14 cellular contexts compared by ENCODE assay signal in the genomic region with DNA sequence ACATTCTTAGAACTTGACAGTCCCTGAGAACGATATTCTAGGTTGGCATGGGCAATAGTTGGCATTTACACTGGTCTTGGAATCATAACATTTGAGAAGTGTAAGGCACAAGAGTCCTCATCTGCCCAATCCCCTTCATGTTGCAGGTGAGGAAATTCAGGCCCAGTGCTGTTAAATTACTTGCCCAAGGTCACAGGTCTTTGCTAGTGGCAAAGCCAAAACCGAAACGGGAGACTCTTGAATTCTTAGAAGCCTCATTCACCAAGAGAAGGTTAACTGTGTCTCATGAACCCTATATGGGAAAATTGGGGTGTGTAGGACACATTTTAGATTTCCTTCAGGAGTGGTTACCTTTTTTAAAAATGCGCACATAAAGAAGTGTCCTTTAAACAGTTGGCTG. TPM values are rescaled to one million over a fixed set of nuclear protein-coding genes. Genes with fewer than 3 reads are reported as not detected.
DNase-seq lines count a peak whose midpoint lies in the region; ATAC-seq and TF ChIP-seq lines count a peak whose summit lies in the region.
"Had no signal": no experiment of that assay in that cellular context is flagged by ENCODE, and none has a peak within 500 bp of the region (broad histone marks: within the 10 kb centered on the region; RNA-seq: fewer than 3 reads in every experiment).

No MANE protein-coding gene starts in this region.

- H3K27me3 ChIP-seq in CD4-positive, CD25-positive, alpha-beta regulatory T cell (ENCODE audit: control insufficient read depth, insufficient read depth, low read length), result no peaks in the 10 kb centered on the region
- H3K27me3 ChIP-seq: right lobe of liver had no signal

- POLR2A ChIA-PET in activated B cell treated with CpG ODN at 0.5 μM for 24 hours (lab: Charles Lee), result no interaction called here

- CTCF ChIA-PET in activated B cell treated with CpG ODN at 0.5 μM for 24 hours (lab: Charles Lee), result interaction anchor here (1.1 kb wide), 1 partner anchor 119 kb away, joined by 4 read pairs; no protein-coding TSS in a partner anchor

- peaks cover 35 to 91% (median 62%) of the 10 kb centered on the region in 4 donors for H3K4me1 Mint-ChIP-seq in CD4-positive, CD25-positive, alpha-beta regulatory T cell
- H3K4me1 Mint-ChIP-seq in activated B cell treated with CpG ODN at 0.5 μM for 24 hours (peaks cover 51% of the 10 kb centered on the region), memory B cell (peaks cover 33% of the 10 kb centered on the region)

- peak overlapping the region; percentile 87 to 94 (median 94) for H3K27ac Mint-ChIP-seq in CD4-positive, CD25-positive, alpha-beta regulatory T cell
- H3K27ac Mint-ChIP-seq in activated B cell treated with CpG ODN at 0.5 μM for 24 hours (peak overlapping the region; percentile 90), memory B cell (peak overlapping the region; percentile 88)

- H3K4me1 ChIP-seq in CD4-positive, CD25-positive, alpha-beta regulatory T cell (ENCODE audit: control insufficient read depth, insufficient read depth, low read length, poor library complexity, severe bottlenecking), result peaks cover 77% of the 10 kb centered on the region
- H3K4me1 ChIP-seq: right lobe of liver had no signal

- H3K4me3 Mint-ChIP-seq in CD4-positive, CD25-positive, alpha-beta regulatory T cell, result peak overlapping the region; percentile 69 to 82 (median 77)
- no peak overlapping the region for H3K4me3 Mint-ChIP-seq in activated B cell treated with CpG ODN at 0.5 μM for 24 hours
- no peak overlapping the region for H3K4me3 Mint-ChIP-seq in memory B cell

- H3K36me3 ChIP-seq in CD4-positive, CD25-positive, alpha-beta regulatory T cell (ENCODE audit: control insufficient read depth, insufficient read depth, low read length), result peaks cover 2% of the 10 kb centered on the region
- H3K36me3 ChIP-seq: right lobe of liver had no signal

- H3K36me3 Mint-ChIP-seq in CD4-positive, CD25-positive, alpha-beta regulatory T cell, result peaks cover 13% of the 10 kb centered on the region
- peaks cover 18% of the 10 kb centered on the region for H3K36me3 Mint-ChIP-seq in activated B cell treated with CpG ODN at 0.5 μM for 24 hours (ENCODE audit: low read depth)
- peaks cover 7% of the 10 kb centered on the region for H3K36me3 Mint-ChIP-seq in memory B cell

- H3K9me3 ChIP-seq in CD4-positive, CD25-positive, alpha-beta regulatory T cell (ENCODE audit: control insufficient read depth in 2 of 2, low read length in 2 of 2), result no peaks in the 10 kb centered on the region
- H3K9me3 ChIP-seq: right lobe of liver had no signal

- TF ChIP-seq CTCF in GM12864 (IDR thresholded peaks at IDR 0.05; ENCODE audit: low read depth, low read length, missing control alignments) (no peak), activated B cell treated with CpG ODN at 0.5 μM for 24 hours (IDR thresholded peaks at IDR 0.05) (no peak)

- peak in 1 of 3 donors; percentile 27 for DNase-seq in CD4-positive, CD25-positive, alpha-beta regulatory T cell
- DNase-seq in GM12864 (ENCODE audit: low read depth) (no peak), activated B cell treated with CpG ODN at 0.5 μM for 24 hours (no peak), memory B cell (ENCODE audit: low spot score in 2 of 2) (no peak), SHP77 treated with DMSO at 0.1 percent for 48 hours (lab: John Stamatoyannopoulos, UW) (no peak)
- DNase-seq: activated CD4-positive, CD25-positive, alpha-beta regulatory T cell treated with anti-CD3 and anti-CD28 coated beads, Interleukin-2, amount 50 U/mL, for 72 hours; AML-193; anterior cingulate cortex; IMR-90; NCI-H1105 treated with DMSO at 0.1 percent for 48 hours had no signal

- H3K27me3 Mint-ChIP-seq in CD4-positive, CD25-positive, alpha-beta regulatory T cell, result no peaks in the 10 kb centered on the region
- H3K27me3 Mint-ChIP-seq in activated B cell treated with CpG ODN at 0.5 μM for 24 hours (no peaks in the 10 kb centered on the region), memory B cell (no peaks in the 10 kb centered on the region)

- no peak for ATAC-seq in CD4-positive, CD25-positive, alpha-beta regulatory T cell (ENCODE audit: low read depth in 2 of 2)
- no peak for ATAC-seq in activated B cell treated with CpG ODN at 0.5 μM for 24 hours (ENCODE audit: low read depth)
- ATAC-seq in memory B cell (ENCODE audit: low read depth), result no peak
- no peak for ATAC-seq in GM18517 (IDR thresholded peaks at IDR 0.05; ENCODE audit: unreplicated experiment)
- no peak for ATAC-seq in HG02885 (IDR thresholded peaks at IDR 0.05; ENCODE audit: poor library complexity, unreplicated experiment)
- no peak for ATAC-seq in HG02840 (IDR thresholded peaks at IDR 0.05; ENCODE audit: low FRiP score, unreplicated experiment)

- peak overlapping the region; percentile 76 for H3K4me3 ChIP-seq in CD4-positive, CD25-positive, alpha-beta regulatory T cell (ENCODE audit: low read depth, low read length)
- H3K4me3 ChIP-seq in GM12864 (ENCODE audit: low read depth, low read length), result peak overlapping the region; percentile 1; the same call in 1 of the 2 replicates
- H3K4me3 ChIP-seq: right lobe of liver had no signal

- intact Hi-C loops in activated B cell treated with CpG ODN at 0.5 μM for 24 hours (cut with micrococcal nuclease), result loop anchor here (10.0 kb wide), 1 partner anchor 596 kb away; no protein-coding TSS in a partner anchor

- H3K27ac ChIP-seq in CD4-positive, CD25-positive, alpha-beta regulatory T cell (ENCODE audit: insufficient read depth, low read length, poor library complexity, severe bottlenecking), result peak overlapping the region; percentile 44
- H3K27ac ChIP-seq: right lobe of liver had no signal

- H3K9me3 Mint-ChIP-seq in CD4-positive, CD25-positive, alpha-beta regulatory T cell, result no peaks in the 10 kb centered on the region
- H3K9me3 Mint-ChIP-seq in activated B cell treated with CpG ODN at 0.5 μM for 24 hours (no peaks in the 10 kb centered on the region), memory B cell (no peaks in the 10 kb centered on the region)

RNA-seq across cellular contexts. Expression of a gene that starts 7.2 kb away (rescaled TPM):
- total RNA-seq in CD4-positive, CD25-positive, alpha-beta regulatory T cell, result 14.0 TPM
- polyA plus RNA-seq in CD4-positive, CD25-positive, alpha-beta regulatory T cell, result 1 to 10 TPM; 5.2 to 8.5 (median 7.1) TPM
- total RNA-seq in activated B cell treated with CpG ODN at 0.5 μM for 24 hours, result 14.0 and 15.6 TPM in 2 replicates

Comparison
In these comparisons a context has a peak if more than half of its experiments do, and no peak if none do; other contexts are left out.
1. H3K4me3 Mint-ChIP-seq: peak in CD4-positive, CD25-positive, alpha-beta regulatory T cell (4 of 4); none in activated B cell treated with CpG ODN at 0.5 μM for 24 hours (single experiment) and memory B cell (single experiment).
2. Peak in every context shown above with its lines, with median percentiles within 50 percentile points of each other: H3K27ac Mint-ChIP-seq.